In the genomic region with DNA sequence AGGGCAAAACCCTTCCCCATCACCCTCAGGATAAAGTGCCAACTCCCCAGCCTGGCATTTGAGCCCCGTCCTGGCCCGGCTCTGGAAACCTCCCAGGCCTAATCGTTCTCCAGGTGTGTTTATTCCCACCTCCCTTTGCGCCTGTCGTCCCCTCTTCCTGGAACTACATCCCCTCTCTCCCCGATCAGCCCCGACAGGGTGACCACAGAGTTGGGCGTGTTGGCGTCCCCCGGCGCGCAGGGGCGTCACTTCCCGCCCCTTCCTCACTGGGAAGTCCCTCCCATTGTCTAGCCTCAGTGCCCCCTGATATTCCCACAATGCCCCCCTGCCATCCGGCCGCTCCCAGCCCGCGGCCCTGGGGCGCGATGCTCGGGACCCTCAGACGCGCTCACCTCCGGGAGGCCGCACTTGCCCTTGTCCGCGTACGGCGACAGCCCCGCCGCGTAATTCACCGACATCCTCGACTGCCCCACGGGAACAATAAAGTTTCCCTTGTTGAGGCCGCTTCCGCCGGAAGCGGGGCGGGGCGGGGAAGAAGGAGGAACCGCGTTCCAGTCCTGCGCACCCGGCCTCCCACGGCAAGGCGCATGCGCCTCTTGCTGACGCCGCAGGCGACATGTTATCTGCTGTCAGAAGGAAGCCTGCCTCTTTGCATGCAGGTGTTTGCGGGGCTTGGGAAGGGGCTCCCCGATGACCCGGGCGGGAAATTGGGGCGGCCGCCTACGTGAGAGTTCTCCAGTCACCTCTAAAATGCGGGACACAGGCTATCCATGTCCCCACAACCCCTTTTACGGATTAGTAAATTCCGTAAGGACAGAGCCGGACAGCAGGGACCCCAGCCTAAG, we compare ENCODE assay signal across 1 cellular context.
TF ChIP-seq lines count a peak whose summit lies in the region.

A gene (plus strand): TSS at position 608 of the 845 bp plus-strand sequence. CDS start 3,737 bp downstream, outside the sequence.
A gene (minus strand): TSS at position 482 of the 845 bp plus-strand sequence. CDS start 24 bp downstream, at position 458.

TF ChIP-seq in GM12878, 131 proteins besides CTCF, POLR2A, EP300 and RAD21 (continued from another document and continues in another):
- TF ChIP-seq ZNF24 (IDR thresholded peaks at IDR 0.05) (no peak), JUNB (IDR thresholded peaks at IDR 0.05) (no peak), WRNIP1 (IDR thresholded peaks at IDR 0.05; ENCODE audit: borderline replicate concordance, low read depth, low read length) (no peak), YBX1 (IDR thresholded peaks at IDR 0.05) (no peak), MTA3 (IDR thresholded peaks at IDR 0.05; ENCODE audit: borderline replicate concordance, low read length) (no peak), CEBPB (IDR thresholded peaks at IDR 0.05; ENCODE audit: borderline replicate concordance in 1 of 2, low read depth in 2 of 2, low read length in 2 of 2) (no peak), CBX5 (IDR thresholded peaks at IDR 0.05; ENCODE audit: low read depth) (no peak), NFYA (IDR thresholded peaks at IDR 0.05; ENCODE audit: borderline replicate concordance, low read depth, low read length) (no peak), MTA2 (IDR thresholded peaks at IDR 0.05; ENCODE audit: low read depth) (no peak), RUNX3 (IDR thresholded peaks at IDR 0.05; ENCODE audit: low read length) (peak; percentile 72), ASH2L (IDR thresholded peaks at IDR 0.05; ENCODE audit: borderline replicate concordance, low read depth) (no peak), IKZF1 (conservative IDR thresholded peaks at IDR 0.05) (peak; percentile 96), SMC3 (IDR thresholded peaks at IDR 0.05; ENCODE audit: borderline replicate concordance, low read length) (no peak), EED (IDR thresholded peaks at IDR 0.05; ENCODE audit: low read depth) (peak; percentile 45; the same call in 1 of the 2 replicates), FOXM1 (IDR thresholded peaks at IDR 0.05; ENCODE audit: low read depth, low read length) (no peak), PAX5 (IDR thresholded peaks at IDR 0.05; ENCODE audit: borderline replicate concordance, low read depth, low read length) (peak; percentile 88), BHLHE40 (IDR thresholded peaks at IDR 0.05; ENCODE audit: borderline replicate concordance in 1 of 2, low read depth in 2 of 2, low read length in 1 of 2) (peak in 1 of 2 experiments; percentile 68; a peak in 2 of 4 replicates), FOS (IDR thresholded peaks at IDR 0.05; ENCODE audit: borderline replicate concordance, extremely low read depth, insufficient read length) (no peak), SMAD1 (IDR thresholded peaks at IDR 0.05; ENCODE audit: low read depth, partially characterized antibody) (no peak), EZH2 (IDR thresholded peaks at IDR 0.05; ENCODE audit: borderline replicate concordance, control insufficient read depth, low read depth, low read length) (no peak), MYB (IDR thresholded peaks at IDR 0.05; ENCODE audit: borderline replicate concordance, low read depth, low read length) (no peak), BCL11A (IDR thresholded peaks at IDR 0.05; ENCODE audit: low read depth, low read length) (no peak), SUZ12 (IDR thresholded peaks at IDR 0.05; ENCODE audit: unreplicated experiment) (no peak), ZNF384 (IDR thresholded peaks at IDR 0.05; ENCODE audit: borderline replicate concordance, low read depth, low read length) (peak; percentile 52), FOXK2 (IDR thresholded peaks at IDR 0.05) (no peak), NBN (IDR thresholded peaks at IDR 0.05) (0 out of 2 replicates have a peak, but pooled peaks have one; percentile 62), HCFC1 (IDR thresholded peaks at IDR 0.05; ENCODE audit: low read length) (peak; percentile 78)
- TF ChIP-seq, protein P1, sequence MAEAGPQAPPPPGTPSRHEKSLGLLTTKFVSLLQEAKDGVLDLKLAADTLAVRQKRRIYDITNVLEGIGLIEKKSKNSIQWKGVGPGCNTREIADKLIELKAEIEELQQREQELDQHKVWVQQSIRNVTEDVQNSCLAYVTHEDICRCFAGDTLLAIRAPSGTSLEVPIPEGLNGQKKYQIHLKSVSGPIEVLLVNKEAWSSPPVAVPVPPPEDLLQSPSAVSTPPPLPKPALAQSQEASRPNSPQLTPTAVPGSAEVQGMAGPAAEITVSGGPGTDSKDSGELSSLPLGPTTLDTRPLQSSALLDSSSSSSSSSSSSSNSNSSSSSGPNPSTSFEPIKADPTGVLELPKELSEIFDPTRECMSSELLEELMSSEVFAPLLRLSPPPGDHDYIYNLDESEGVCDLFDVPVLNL (IDR thresholded peaks at IDR 0.05; ENCODE audit: low read depth, low read length): peak; percentile 17; the same call in 1 of the 2 replicates
- TF ChIP-seq, protein P2, sequence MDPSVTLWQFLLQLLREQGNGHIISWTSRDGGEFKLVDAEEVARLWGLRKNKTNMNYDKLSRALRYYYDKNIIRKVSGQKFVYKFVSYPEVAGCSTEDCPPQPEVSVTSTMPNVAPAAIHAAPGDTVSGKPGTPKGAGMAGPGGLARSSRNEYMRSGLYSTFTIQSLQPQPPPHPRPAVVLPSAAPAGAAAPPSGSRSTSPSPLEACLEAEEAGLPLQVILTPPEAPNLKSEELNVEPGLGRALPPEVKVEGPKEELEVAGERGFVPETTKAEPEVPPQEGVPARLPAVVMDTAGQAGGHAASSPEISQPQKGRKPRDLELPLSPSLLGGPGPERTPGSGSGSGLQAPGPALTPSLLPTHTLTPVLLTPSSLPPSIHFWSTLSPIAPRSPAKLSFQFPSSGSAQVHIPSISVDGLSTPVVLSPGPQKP (IDR thresholded peaks at IDR 0.05; ENCODE audit: low read depth, low read length): peak; percentile 100
- TF ChIP-seq, protein P3, sequence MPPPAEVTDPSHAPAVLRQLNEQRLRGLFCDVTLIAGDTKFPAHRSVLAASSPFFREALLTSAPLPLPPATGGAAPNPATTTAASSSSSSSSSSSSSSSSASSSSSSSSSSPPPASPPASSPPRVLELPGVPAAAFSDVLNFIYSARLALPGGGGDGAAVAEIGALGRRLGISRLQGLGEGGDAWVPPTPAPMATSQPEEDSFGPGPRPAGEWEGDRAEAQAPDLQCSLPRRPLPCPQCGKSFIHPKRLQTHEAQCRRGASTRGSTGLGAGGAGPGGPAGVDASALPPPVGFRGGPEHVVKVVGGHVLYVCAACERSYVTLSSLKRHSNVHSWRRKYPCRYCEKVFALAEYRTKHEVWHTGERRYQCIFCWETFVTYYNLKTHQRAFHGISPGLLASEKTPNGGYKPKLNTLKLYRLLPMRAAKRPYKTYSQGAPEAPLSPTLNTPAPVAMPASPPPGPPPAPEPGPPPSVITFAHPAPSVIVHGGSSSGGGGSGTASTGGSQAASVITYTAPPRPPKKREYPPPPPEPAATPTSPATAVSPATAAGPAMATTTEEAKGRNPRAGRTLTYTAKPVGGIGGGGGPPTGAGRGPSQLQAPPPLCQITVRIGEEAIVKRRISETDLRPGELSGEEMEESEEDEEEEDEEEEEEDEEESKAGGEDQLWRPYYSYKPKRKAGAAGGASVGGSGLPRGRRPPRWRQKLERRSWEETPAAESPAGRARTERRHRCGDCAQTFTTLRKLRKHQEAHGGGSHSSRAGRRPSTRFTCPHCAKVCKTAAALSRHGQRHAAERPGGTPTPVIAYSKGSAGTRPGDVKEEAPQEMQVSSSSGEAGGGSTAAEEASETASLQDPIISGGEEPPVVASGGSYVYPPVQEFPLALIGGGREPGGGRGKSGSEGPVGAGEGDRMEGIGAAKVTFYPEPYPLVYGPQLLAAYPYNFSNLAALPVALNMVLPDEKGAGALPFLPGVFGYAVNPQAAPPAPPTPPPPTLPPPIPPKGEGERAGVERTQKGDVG (CRISPR knock-in tag; IDR thresholded peaks at IDR 0.05): no peak
- TF ChIP-seq, protein P4, sequence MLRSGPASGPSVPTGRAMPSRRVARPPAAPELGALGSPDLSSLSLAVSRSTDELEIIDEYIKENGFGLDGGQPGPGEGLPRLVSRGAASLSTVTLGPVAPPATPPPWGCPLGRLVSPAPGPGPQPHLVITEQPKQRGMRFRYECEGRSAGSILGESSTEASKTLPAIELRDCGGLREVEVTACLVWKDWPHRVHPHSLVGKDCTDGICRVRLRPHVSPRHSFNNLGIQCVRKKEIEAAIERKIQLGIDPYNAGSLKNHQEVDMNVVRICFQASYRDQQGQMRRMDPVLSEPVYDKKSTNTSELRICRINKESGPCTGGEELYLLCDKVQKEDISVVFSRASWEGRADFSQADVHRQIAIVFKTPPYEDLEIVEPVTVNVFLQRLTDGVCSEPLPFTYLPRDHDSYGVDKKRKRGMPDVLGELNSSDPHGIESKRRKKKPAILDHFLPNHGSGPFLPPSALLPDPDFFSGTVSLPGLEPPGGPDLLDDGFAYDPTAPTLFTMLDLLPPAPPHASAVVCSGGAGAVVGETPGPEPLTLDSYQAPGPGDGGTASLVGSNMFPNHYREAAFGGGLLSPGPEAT (IDR thresholded peaks at IDR 0.05; ENCODE audit: low read depth): peak; percentile 90
- TF ChIP-seq, protein P5, sequence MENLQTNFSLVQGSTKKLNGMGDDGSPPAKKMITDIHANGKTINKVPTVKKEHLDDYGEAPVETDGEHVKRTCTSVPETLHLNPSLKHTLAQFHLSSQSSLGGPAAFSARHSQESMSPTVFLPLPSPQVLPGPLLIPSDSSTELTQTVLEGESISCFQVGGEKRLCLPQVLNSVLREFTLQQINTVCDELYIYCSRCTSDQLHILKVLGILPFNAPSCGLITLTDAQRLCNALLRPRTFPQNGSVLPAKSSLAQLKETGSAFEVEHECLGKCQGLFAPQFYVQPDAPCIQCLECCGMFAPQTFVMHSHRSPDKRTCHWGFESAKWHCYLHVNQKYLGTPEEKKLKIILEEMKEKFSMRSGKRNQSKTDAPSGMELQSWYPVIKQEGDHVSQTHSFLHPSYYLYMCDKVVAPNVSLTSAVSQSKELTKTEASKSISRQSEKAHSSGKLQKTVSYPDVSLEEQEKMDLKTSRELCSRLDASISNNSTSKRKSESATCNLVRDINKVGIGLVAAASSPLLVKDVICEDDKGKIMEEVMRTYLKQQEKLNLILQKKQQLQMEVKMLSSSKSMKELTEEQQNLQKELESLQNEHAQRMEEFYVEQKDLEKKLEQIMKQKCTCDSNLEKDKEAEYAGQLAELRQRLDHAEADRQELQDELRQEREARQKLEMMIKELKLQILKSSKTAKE (IDR thresholded peaks at IDR 0.05; ENCODE audit: low read depth, poor library complexity, severe bottlenecking): no peak
- TF ChIP-seq, protein P6, sequence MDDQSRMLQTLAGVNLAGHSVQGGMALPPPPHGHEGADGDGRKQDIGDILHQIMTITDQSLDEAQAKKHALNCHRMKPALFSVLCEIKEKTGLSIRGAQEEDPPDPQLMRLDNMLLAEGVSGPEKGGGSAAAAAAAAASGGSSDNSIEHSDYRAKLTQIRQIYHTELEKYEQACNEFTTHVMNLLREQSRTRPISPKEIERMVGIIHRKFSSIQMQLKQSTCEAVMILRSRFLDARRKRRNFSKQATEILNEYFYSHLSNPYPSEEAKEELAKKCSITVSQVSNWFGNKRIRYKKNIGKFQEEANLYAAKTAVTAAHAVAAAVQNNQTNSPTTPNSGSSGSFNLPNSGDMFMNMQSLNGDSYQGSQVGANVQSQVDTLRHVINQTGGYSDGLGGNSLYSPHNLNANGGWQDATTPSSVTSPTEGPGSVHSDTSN (IDR thresholded peaks at IDR 0.05; ENCODE audit: insufficient replicate concordance, low read depth, low read length): no peak
- TF ChIP-seq, protein P7, sequence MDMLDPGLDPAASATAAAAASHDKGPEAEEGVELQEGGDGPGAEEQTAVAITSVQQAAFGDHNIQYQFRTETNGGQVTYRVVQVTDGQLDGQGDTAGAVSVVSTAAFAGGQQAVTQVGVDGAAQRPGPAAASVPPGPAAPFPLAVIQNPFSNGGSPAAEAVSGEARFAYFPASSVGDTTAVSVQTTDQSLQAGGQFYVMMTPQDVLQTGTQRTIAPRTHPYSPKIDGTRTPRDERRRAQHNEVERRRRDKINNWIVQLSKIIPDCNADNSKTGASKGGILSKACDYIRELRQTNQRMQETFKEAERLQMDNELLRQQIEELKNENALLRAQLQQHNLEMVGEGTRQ (IDR thresholded peaks at IDR 0.05; ENCODE audit: borderline replicate concordance, low read depth, low read length): no peak
- TF ChIP-seq, protein P8, sequence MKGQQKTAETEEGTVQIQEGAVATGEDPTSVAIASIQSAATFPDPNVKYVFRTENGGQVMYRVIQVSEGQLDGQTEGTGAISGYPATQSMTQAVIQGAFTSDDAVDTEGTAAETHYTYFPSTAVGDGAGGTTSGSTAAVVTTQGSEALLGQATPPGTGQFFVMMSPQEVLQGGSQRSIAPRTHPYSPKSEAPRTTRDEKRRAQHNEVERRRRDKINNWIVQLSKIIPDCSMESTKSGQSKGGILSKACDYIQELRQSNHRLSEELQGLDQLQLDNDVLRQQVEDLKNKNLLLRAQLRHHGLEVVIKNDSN (IDR thresholded peaks at IDR 0.05; ENCODE audit: borderline replicate concordance, extremely low read length, insufficient read depth, low read depth, low read length): no peak
- TF ChIP-seq, protein P9, sequence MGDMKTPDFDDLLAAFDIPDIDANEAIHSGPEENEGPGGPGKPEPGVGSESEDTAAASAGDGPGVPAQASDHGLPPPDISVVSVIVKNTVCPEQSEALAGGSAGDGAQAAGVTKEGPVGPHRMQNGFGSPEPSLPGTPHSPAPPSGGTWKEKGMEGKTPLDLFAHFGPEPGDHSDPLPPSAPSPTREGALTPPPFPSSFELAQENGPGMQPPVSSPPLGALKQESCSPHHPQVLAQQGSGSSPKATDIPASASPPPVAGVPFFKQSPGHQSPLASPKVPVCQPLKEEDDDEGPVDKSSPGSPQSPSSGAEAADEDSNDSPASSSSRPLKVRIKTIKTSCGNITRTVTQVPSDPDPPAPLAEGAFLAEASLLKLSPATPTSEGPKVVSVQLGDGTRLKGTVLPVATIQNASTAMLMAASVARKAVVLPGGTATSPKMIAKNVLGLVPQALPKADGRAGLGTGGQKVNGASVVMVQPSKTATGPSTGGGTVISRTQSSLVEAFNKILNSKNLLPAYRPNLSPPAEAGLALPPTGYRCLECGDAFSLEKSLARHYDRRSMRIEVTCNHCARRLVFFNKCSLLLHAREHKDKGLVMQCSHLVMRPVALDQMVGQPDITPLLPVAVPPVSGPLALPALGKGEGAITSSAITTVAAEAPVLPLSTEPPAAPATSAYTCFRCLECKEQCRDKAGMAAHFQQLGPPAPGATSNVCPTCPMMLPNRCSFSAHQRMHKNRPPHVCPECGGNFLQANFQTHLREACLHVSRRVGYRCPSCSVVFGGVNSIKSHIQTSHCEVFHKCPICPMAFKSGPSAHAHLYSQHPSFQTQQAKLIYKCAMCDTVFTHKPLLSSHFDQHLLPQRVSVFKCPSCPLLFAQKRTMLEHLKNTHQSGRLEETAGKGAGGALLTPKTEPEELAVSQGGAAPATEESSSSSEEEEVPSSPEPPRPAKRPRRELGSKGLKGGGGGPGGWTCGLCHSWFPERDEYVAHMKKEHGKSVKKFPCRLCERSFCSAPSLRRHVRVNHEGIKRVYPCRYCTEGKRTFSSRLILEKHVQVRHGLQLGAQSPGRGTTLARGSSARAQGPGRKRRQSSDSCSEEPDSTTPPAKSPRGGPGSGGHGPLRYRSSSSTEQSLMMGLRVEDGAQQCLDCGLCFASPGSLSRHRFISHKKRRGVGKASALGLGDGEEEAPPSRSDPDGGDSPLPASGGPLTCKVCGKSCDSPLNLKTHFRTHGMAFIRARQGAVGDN (IDR thresholded peaks at IDR 0.05): peak; percentile 55; the same call in 1 of the 2 replicates
